16 cellular contexts compared by ENCODE assay signal in the genomic region with DNA sequence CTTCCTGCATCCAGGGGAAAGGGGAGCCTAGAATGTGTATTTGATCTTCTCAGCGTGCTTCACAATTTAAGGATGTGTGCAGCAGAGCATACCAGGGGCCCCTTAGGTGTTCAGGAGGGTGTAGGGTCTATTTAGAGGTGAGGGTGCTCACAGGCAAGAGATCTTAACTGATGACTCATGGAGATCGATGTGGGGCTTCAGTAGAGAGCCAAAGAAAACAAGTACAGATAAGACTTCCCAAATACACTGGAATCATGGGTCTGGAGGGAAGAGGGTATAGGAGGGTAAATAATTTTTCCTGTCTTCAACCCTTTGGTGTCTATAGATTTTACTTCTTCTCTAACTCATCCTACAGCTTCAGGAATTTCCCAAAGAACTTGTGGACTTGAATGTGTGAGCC.
DNase-seq lines count a peak whose midpoint lies in the region; ATAC-seq lines count a peak whose summit lies in the region.
"Had no signal": no experiment of that assay in that cellular context is flagged by ENCODE, and none has a peak within 500 bp of the region (broad histone marks: within the 10 kb centered on the region; RNA-seq: fewer than 3 reads in every experiment).

No MANE protein-coding gene starts in this region.

- peak overlapping the region; percentile 41 for H3K4me2 ChIP-seq in BLaER1

- H3K27me3 ChIP-seq in BLaER1 = no peaks in the 10 kb centered on the region
- no peaks in the 10 kb centered on the region for H3K27me3 ChIP-seq in CD8-positive, alpha-beta memory T cell (ENCODE audit: insufficient read depth, low read length, poor library complexity, severe bottlenecking)
- H3K27me3 ChIP-seq: BE2C; BLaER1 treated with 17β-estradiol and CSF1 and Interleukin-3, amounts not matched to agents 10 nM and 100 nM had no signal

- peak; percentile 43 for ATAC-seq in left lobe of liver
- peak; percentile 31 for ATAC-seq in stimulated activated memory B cell treated with anti-CD40 and anti-IgM and Interleukin-4, amounts not matched to agents 10 μg/mL and 1 μg/mL and 100 μg/mL, for 72 hours
- ATAC-seq: CD8-positive, alpha-beta T cell had no signal

- no peaks in the 10 kb centered on the region for H3K36me3 ChIP-seq in BLaER1
- H3K36me3 ChIP-seq in CD8-positive, alpha-beta memory T cell (ENCODE audit: insufficient read depth, low read length) = no peaks in the 10 kb centered on the region
- H3K36me3 ChIP-seq: BE2C; BLaER1 treated with 17β-estradiol and CSF1 and Interleukin-3, amounts not matched to agents 10 nM and 100 nM had no signal

- no peak overlapping the region for H3K4me3 Mint-ChIP-seq in stimulated activated memory B cell treated with anti-CD40 and anti-IgM and Interleukin-4, amounts not matched to agents 10 μg/mL and 1 μg/mL and 100 μg/mL, for 72 hours
- H3K4me3 Mint-ChIP-seq in CD8-positive, alpha-beta memory T cell = no peak overlapping the region
- H3K4me3 Mint-ChIP-seq: CD4-positive, alpha-beta T cell; CD8-positive, alpha-beta T cell had no signal

- H3K4me3 ChIP-seq in BLaER1 = no peak overlapping the region
- no peak overlapping the region for H3K4me3 ChIP-seq in CD8-positive, alpha-beta memory T cell (ENCODE audit: low read length)
- H3K4me3 ChIP-seq: BLaER1 treated with 17β-estradiol and CSF1 and Interleukin-3, amounts not matched to agents 10 nM and 100 nM had no signal

- DNase-seq in left lobe of liver (ENCODE audit: low spot score) = no peak
- DNase-seq in activated T-cell treated with anti-CD3 and anti-CD28 coated beads, Interleukin-2, amount 50 U/mL, for 48 hours = no peak
- no peak for DNase-seq in CD8-positive, alpha-beta memory T cell
- DNase-seq: 8988T; ACHN; BE2C; Calu3; CD4-positive, alpha-beta T cell; CD8-positive, alpha-beta T cell; COR-L47; DMS79 treated with DMSO at 0.1 percent for 48 hours; GF-D8 had no signal

- no peaks in the 10 kb centered on the region for H3K36me3 Mint-ChIP-seq in stimulated activated memory B cell treated with anti-CD40 and anti-IgM and Interleukin-4, amounts not matched to agents 10 μg/mL and 1 μg/mL and 100 μg/mL, for 72 hours
- H3K36me3 Mint-ChIP-seq in CD8-positive, alpha-beta memory T cell = no peaks in the 10 kb centered on the region
- H3K36me3 Mint-ChIP-seq: CD8-positive, alpha-beta T cell had no signal

- H3K27ac ChIP-seq in BLaER1 = no peak overlapping the region
- H3K27ac ChIP-seq in CD8-positive, alpha-beta memory T cell (ENCODE audit: low read depth, low read length) = no peak overlapping the region
- H3K27ac ChIP-seq: BLaER1 treated with 17β-estradiol and CSF1 and Interleukin-3, amounts not matched to agents 10 nM and 100 nM; C4-2B had no signal

- H3K27me3 Mint-ChIP-seq in stimulated activated memory B cell treated with anti-CD40 and anti-IgM and Interleukin-4, amounts not matched to agents 10 μg/mL and 1 μg/mL and 100 μg/mL, for 72 hours = no peaks in the 10 kb centered on the region
- H3K27me3 Mint-ChIP-seq in CD8-positive, alpha-beta memory T cell = no peaks in the 10 kb centered on the region
- H3K27me3 Mint-ChIP-seq: CD4-positive, alpha-beta T cell had no signal

- H3K4me1 ChIP-seq in BLaER1 = peaks cover 53% of the 10 kb centered on the region
- H3K4me1 ChIP-seq in CD8-positive, alpha-beta memory T cell (ENCODE audit: insufficient read depth, low read length) = no peaks in the 10 kb centered on the region
- H3K4me1 ChIP-seq: BE2C had no signal

- no peaks in the 10 kb centered on the region for H3K9me3 ChIP-seq in BLaER1
- H3K9me3 ChIP-seq in CD8-positive, alpha-beta memory T cell (ENCODE audit: low read length) = no peaks in the 10 kb centered on the region
- H3K9me3 ChIP-seq: BE2C had no signal

- H3K9me3 Mint-ChIP-seq in stimulated activated memory B cell treated with anti-CD40 and anti-IgM and Interleukin-4, amounts not matched to agents 10 μg/mL and 1 μg/mL and 100 μg/mL, for 72 hours = peaks cover 3% of the 10 kb centered on the region
- peaks cover 0 to 8% (median 5%) of the 10 kb centered on the region in 5 donors for H3K9me3 Mint-ChIP-seq in CD8-positive, alpha-beta memory T cell
- H3K9me3 Mint-ChIP-seq: CD8-positive, alpha-beta T cell had no signal

- POLR2A ChIA-PET in CD8-positive, alpha-beta memory T cell (lab: Charles Lee) = no interaction called here

- no peak overlapping the region for H3K27ac Mint-ChIP-seq in stimulated activated memory B cell treated with anti-CD40 and anti-IgM and Interleukin-4, amounts not matched to agents 10 μg/mL and 1 μg/mL and 100 μg/mL, for 72 hours
- H3K27ac Mint-ChIP-seq in CD8-positive, alpha-beta memory T cell = no peak overlapping the region
- H3K27ac Mint-ChIP-seq: CD4-positive, alpha-beta T cell; CD8-positive, alpha-beta T cell had no signal

- H3K4me1 Mint-ChIP-seq in stimulated activated memory B cell treated with anti-CD40 and anti-IgM and Interleukin-4, amounts not matched to agents 10 μg/mL and 1 μg/mL and 100 μg/mL, for 72 hours = no peaks in the 10 kb centered on the region
- H3K4me1 Mint-ChIP-seq in CD8-positive, alpha-beta memory T cell = no peaks in the 10 kb centered on the region

- CTCF ChIA-PET in CD8-positive, alpha-beta memory T cell (lab: Charles Lee) = no interaction called here

- H4K20me1 ChIP-seq in BLaER1 = no peaks in the 10 kb centered on the region
- H4K20me1 ChIP-seq: BLaER1 treated with 17β-estradiol and CSF1 and Interleukin-3, amounts not matched to agents 10 nM and 100 nM had no signal

- no peak overlapping the region for H3K9ac ChIP-seq in BLaER1
- H3K9ac ChIP-seq: BLaER1 treated with 17β-estradiol and CSF1 and Interleukin-3, amounts not matched to agents 10 nM and 100 nM had no signal
